Comparison of ENCODE assay signal across 31 cellular contexts in genomic region chr7:141483044-141483443, GRCh38.
DNase-seq lines count a peak whose midpoint lies in the region; ATAC-seq, FAIRE-seq and TF ChIP-seq lines count a peak whose summit lies in the region.
"Had no signal": no experiment of that assay in that cellular context is flagged by ENCODE, and none has a peak within 500 bp of the region (broad histone marks: within the 10 kb centered on the region; RNA-seq: fewer than 3 reads in every experiment).

No MANE protein-coding gene starts in this region.

- peak; percentile 66 for ATAC-seq in HG03442 (IDR thresholded peaks at IDR 0.05; ENCODE audit: unreplicated experiment)
- peak; percentile 62 for ATAC-seq in GM12878
- ATAC-seq in HG03378 (IDR thresholded peaks at IDR 0.05; ENCODE audit: unreplicated experiment) = no peak
- ATAC-seq in GM19035 (IDR thresholded peaks at IDR 0.05; ENCODE audit: unreplicated experiment) = no peak
- ATAC-seq: activated T-cell treated with anti-CD3 and anti-CD28 coated beads, Interleukin-2, amount 50 U/mL, for 4 hours; HCT116; SK-N-SH treated with all-trans-retinoic acid at 6 μM for 48 hours had no signal

- no peak for TF ChIP-seq CTCF in GM12864 (IDR thresholded peaks at IDR 0.05; ENCODE audit: low read depth, low read length, missing control alignments)
- TF ChIP-seq CTCF in GM12878 (IDR thresholded peaks at IDR 0.05 in 2 of 3, conservative IDR thresholded peaks at IDR 0.05 in 1 of 3; ENCODE audit: control insufficient read depth in 2 of 3, extremely low read depth in 1 of 3, insufficient read depth in 1 of 3, low read depth in 3 of 3, low read length in 3 of 3) = no peak

- H3K27ac ChIP-seq in GM12878 (ENCODE audit: control insufficient read depth, insufficient read depth) = no peak overlapping the region
- H3K27ac ChIP-seq: dorsolateral prefrontal cortex, epithelial cell of prostate, neutrophil, RWPE1 had no signal

- peaks cover 0 to 3% of the 10 kb centered on the region in 2 experiments; a peak in 2 of 4 replicates for H3K27me3 ChIP-seq in GM12878 (replicated peaks in 1 of 2; ENCODE audit: control insufficient read depth in 2 of 2, insufficient read depth in 2 of 2, low read length in 1 of 2)
- H3K27me3 ChIP-seq: dorsolateral prefrontal cortex had no signal

- BruUV-seq in GM12878 (replicated peaks; lab: Mats Ljungman, UMichigan) = no TSS peak

- POLR2A ChIA-PET in GM12878 (lab: Charles Lee) = no interaction called here

- TF ChIP-seq POLR2A in GM12878 (IDR thresholded peaks at IDR 0.05; ENCODE audit: low read depth, low read length) = no peak

- no peak for TF ChIP-seq RAD21 in GM12878 (IDR thresholded peaks at IDR 0.05; ENCODE audit: insufficient read depth, low read depth, low read length)

- no peak overlapping the region for H3K9ac ChIP-seq in GM12878 (ENCODE audit: control insufficient read depth, insufficient read depth, low read length)

- WGBS in GM12878 (ENCODE audit: insufficient coverage, insufficient replicate concordance, low lambda C conversion rate, missing lambda C conversion rate) = 8% methylated on average over 2 of the region's 2 CpGs

- no peak overlapping the region for H2AFZ ChIP-seq in GM12878 (ENCODE audit: control insufficient read depth, low read depth, low read length)

- intact Hi-C loops in GM12878 (cut with micrococcal nuclease; ENCODE audit: unreplicated experiment) = no loop called here

- no peaks in the 10 kb centered on the region for H3K4me1 ChIP-seq in GM12878 (ENCODE audit: control insufficient read depth, insufficient read depth, low read length)

- no peak overlapping the region for H3K4me2 ChIP-seq in GM12878 (ENCODE audit: control insufficient read depth, insufficient read depth)

- RAD21 ChIA-PET in GM12878 (lab: Charles Lee; ENCODE audit: unreplicated experiment) = no interaction called here

- SMC1A ChIA-PET in GM12878 (lab: Charles Lee; ENCODE audit: uncharacterized antibody, unreplicated experiment) = interaction anchor here (1.1 kb wide), 1 partner anchor 256 kb away, joined by 3 read pairs; no protein-coding TSS in a partner anchor

- no peaks in the 10 kb centered on the region for H3K9me3 ChIP-seq in GM12878 (replicated peaks; ENCODE audit: control insufficient read depth, insufficient read depth, low read length)
- H3K9me3 ChIP-seq: neutrophil had no signal

- CTCF ChIA-PET in GM12878 (lab: Yijun Ruan, JAX) = no interaction called here

- DNase-seq in DMS53 (lab: John Stamatoyannopoulos, UW) (peak; percentile 46), GM12864 (ENCODE audit: low read depth) (peak; percentile 3), GM12878 (ENCODE audit: low read depth, low spot score) (no peak), GM19238 (ENCODE audit: insufficient read length, low spot score) (no peak)
- DNase-seq in activated CD4-positive, alpha-beta T cell treated with anti-CD3 and anti-CD28 coated beads for 4 hours = no peak
- DNase-seq: activated B cell treated with CpG ODN at 0.5 μM for 24 hours; activated CD4-positive, alpha-beta memory T cell treated with anti-CD3 and anti-CD28 coated beads, Interleukin-2, amount 10 ng/mL, durations not matched to agents 7 days and 5 days; activated naive CD4-positive, alpha-beta T cell treated with anti-CD3 and anti-CD28 coated beads, Interleukin-2, amount 10 ng/mL, durations not matched to agents 7 days and 5 days; activated T-cell treated with anti-CD3 and anti-CD28 coated beads, Interleukin-2, amount 50 U/mL, for 4 hours; aorta; CD4-positive, alpha-beta memory T cell; DMS79 treated with DMSO at 0.1 percent for 48 hours; dorsolateral prefrontal cortex; foreskin melanocyte; islet precursor cell; KG1; NCI-H1048; NCI-H2081 treated with DMSO at 0.1 percent for 48 hours; NCI-H446; stimulated activated CD4-positive, alpha-beta T cell treated with anti-CD3 and anti-CD28 coated beads, Interleukin-4, amount 100 ng/mL, for 1 hour; T-helper 9 cell; trophoblast cell had no signal

- H3K4me3 ChIP-seq in GM12864 (ENCODE audit: low read depth, low read length) = no peak overlapping the region
- H3K4me3 ChIP-seq in GM12878 = no peak overlapping the region
- H3K4me3 ChIP-seq: dorsolateral prefrontal cortex, lung had no signal

- FAIRE-seq in GM12878 (lab: Jason Lieb, UNC) = no peak

- in situ Hi-C loops in GM12878 (cut with MboI) = no loop called here

- H3K79me2 ChIP-seq in GM12878 (ENCODE audit: control insufficient read depth, insufficient read depth, low read length) = no peaks in the 10 kb centered on the region

- no peak for TF ChIP-seq EP300 in GM12878 (IDR thresholded peaks at IDR 0.05; ENCODE audit: borderline replicate concordance in 1 of 2, control insufficient read depth in 1 of 2, low read depth in 2 of 2, low read length in 2 of 2)

- H3K36me3 ChIP-seq in GM12878 (ENCODE audit: control insufficient read depth in 2 of 2, insufficient read depth in 2 of 2, low read length in 1 of 2) = no peaks in the 10 kb centered on the region
- H3K36me3 ChIP-seq: neutrophil had no signal

- H4K20me1 ChIP-seq in GM12878 (ENCODE audit: control insufficient read depth, insufficient read depth) = no peaks in the 10 kb centered on the region

TF ChIP-seq in GM12878, 131 proteins besides CTCF, POLR2A, EP300 and RAD21:
- TF ChIP-seq E4F1 (IDR thresholded peaks at IDR 0.05; ENCODE audit: borderline replicate concordance, partially characterized antibody) = no peak
- no peak for TF ChIP-seq BMI1 (IDR thresholded peaks at IDR 0.05; ENCODE audit: borderline replicate concordance)
- TF ChIP-seq SMAD5 (IDR thresholded peaks at IDR 0.05; ENCODE audit: low read depth) = no peak
- TF ChIP-seq MEF2B (IDR thresholded peaks at IDR 0.05; ENCODE audit: partially characterized antibody, poor library complexity, severe bottlenecking) = no peak
- no peak for TF ChIP-seq NFIC (IDR thresholded peaks at IDR 0.05; ENCODE audit: low read depth, low read length)
- TF ChIP-seq NBN (IDR thresholded peaks at IDR 0.05) = no peak
- TF ChIP-seq ZNF274 (IDR thresholded peaks at IDR 0.05; ENCODE audit: insufficient read depth, insufficient read length) = no peak

Comparison
In these comparisons a context has a peak if more than half of its experiments do, and no peak if none do; other contexts are left out.
1. DNase-seq: peak in DMS53 (single experiment) and GM12864 (single experiment); none in GM12878 (single experiment), GM19238 (single experiment) and activated CD4-positive, alpha-beta T cell treated with anti-CD3 and anti-CD28 coated beads for 4 hours (0 of 2).
2. ATAC-seq: peak in HG03442 (single experiment) and GM12878 (single experiment); none in HG03378 (single experiment) and GM19035 (single experiment).